Comparison of ENCODE assay signal across 1 cellular context in the genomic region with DNA sequence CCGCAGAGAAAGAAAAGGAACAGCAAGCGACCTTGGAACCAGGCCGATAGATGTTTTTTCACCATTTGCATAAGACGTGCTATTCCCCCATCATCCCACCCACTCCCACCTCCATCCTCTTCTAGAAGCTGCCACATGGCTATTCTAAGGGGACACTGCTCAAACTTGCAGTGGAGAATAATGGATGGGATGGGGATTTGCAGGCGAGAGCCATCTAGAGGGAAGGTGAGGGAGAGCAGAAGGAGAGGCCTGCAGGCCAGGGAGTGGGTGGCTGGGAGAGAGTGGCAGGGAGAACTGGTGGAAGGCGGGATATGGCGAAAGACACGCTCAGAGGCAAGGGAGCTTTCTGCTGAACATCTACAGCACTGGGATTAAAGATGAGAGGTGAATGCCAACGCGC.
TF ChIP-seq lines count a peak whose summit lies in the region.

No MANE protein-coding gene starts in this region.

TF ChIP-seq in HCT116, 20 proteins besides CTCF, POLR2A, EP300 and RAD21 (continued from another document):
- TF ChIP-seq, protein P1, sequence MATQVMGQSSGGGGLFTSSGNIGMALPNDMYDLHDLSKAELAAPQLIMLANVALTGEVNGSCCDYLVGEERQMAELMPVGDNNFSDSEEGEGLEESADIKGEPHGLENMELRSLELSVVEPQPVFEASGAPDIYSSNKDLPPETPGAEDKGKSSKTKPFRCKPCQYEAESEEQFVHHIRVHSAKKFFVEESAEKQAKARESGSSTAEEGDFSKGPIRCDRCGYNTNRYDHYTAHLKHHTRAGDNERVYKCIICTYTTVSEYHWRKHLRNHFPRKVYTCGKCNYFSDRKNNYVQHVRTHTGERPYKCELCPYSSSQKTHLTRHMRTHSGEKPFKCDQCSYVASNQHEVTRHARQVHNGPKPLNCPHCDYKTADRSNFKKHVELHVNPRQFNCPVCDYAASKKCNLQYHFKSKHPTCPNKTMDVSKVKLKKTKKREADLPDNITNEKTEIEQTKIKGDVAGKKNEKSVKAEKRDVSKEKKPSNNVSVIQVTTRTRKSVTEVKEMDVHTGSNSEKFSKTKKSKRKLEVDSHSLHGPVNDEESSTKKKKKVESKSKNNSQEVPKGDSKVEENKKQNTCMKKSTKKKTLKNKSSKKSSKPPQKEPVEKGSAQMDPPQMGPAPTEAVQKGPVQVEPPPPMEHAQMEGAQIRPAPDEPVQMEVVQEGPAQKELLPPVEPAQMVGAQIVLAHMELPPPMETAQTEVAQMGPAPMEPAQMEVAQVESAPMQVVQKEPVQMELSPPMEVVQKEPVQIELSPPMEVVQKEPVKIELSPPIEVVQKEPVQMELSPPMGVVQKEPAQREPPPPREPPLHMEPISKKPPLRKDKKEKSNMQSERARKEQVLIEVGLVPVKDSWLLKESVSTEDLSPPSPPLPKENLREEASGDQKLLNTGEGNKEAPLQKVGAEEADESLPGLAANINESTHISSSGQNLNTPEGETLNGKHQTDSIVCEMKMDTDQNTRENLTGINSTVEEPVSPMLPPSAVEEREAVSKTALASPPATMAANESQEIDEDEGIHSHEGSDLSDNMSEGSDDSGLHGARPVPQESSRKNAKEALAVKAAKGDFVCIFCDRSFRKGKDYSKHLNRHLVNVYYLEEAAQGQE (IDR thresholded peaks at IDR 0.05; ENCODE audit: low read depth): no peak
- TF ChIP-seq FOSL1 (IDR thresholded peaks at IDR 0.05; ENCODE audit: low read depth) (no peak), EZH2 (IDR thresholded peaks at IDR 0.05) (no peak), EGR1 (IDR thresholded peaks at IDR 0.05; ENCODE audit: low read depth) (no peak), ZNF274 (IDR thresholded peaks at IDR 0.05; ENCODE audit: low read depth, low read length) (no peak), ZFX (IDR thresholded peaks at IDR 0.05) (no peak), SP1 (IDR thresholded peaks at IDR 0.05; ENCODE audit: low read depth) (no peak), CEBPB (IDR thresholded peaks at IDR 0.05; ENCODE audit: low read depth) (no peak)
